1 cellular context compared by ENCODE assay signal in the genomic region with DNA sequence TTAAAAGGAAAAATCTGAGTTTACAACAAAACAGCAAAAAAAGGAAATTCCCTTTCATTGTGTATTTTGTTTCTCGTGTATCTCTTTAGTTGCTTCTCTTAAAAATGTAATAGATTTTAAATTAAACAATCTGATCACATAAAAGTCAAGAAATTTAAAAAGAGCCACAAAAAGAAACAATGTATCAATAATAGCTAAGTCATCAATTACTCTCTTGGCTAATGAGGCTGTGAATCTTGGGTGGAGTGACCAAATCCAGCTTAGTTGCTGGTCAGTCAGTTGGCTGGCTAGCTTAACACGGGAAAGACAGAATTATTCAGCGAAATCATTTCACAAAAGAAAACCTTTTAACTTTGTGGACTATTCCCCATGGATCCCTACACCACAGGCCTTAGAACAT.
TF ChIP-seq lines count a peak whose summit lies in the region.

No MANE protein-coding gene starts in this region.

TF ChIP-seq in GM12878, 131 proteins besides CTCF, POLR2A, EP300 and RAD21:
- TF ChIP-seq, protein P1, sequence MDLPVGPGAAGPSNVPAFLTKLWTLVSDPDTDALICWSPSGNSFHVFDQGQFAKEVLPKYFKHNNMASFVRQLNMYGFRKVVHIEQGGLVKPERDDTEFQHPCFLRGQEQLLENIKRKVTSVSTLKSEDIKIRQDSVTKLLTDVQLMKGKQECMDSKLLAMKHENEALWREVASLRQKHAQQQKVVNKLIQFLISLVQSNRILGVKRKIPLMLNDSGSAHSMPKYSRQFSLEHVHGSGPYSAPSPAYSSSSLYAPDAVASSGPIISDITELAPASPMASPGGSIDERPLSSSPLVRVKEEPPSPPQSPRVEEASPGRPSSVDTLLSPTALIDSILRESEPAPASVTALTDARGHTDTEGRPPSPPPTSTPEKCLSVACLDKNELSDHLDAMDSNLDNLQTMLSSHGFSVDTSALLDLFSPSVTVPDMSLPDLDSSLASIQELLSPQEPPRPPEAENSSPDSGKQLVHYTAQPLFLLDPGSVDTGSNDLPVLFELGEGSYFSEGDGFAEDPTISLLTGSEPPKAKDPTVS (IDR thresholded peaks at IDR 0.05; ENCODE audit: low read depth, low read length): no peak
- no peak for TF ChIP-seq ZNF622 (IDR thresholded peaks at IDR 0.05)
- TF ChIP-seq MXI1 (IDR thresholded peaks at IDR 0.05; ENCODE audit: low read depth, low read length): no peak
- no peak for TF ChIP-seq CHD2 (IDR thresholded peaks at IDR 0.05; ENCODE audit: borderline replicate concordance, low read depth, low read length)
- TF ChIP-seq, protein P2, sequence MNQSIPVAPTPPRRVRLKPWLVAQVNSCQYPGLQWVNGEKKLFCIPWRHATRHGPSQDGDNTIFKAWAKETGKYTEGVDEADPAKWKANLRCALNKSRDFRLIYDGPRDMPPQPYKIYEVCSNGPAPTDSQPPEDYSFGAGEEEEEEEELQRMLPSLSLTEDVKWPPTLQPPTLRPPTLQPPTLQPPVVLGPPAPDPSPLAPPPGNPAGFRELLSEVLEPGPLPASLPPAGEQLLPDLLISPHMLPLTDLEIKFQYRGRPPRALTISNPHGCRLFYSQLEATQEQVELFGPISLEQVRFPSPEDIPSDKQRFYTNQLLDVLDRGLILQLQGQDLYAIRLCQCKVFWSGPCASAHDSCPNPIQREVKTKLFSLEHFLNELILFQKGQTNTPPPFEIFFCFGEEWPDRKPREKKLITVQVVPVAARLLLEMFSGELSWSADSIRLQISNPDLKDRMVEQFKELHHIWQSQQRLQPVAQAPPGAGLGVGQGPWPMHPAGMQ (IDR thresholded peaks at IDR 0.05; ENCODE audit: borderline replicate concordance): no peak
- TF ChIP-seq ZNF217 (IDR thresholded peaks at IDR 0.05): no peak
- TF ChIP-seq RBBP5 (conservative IDR thresholded peaks at IDR 0.05): no peak
- TF ChIP-seq CEBPZ (IDR thresholded peaks at IDR 0.05; ENCODE audit: low read depth, low read length): no peak
- TF ChIP-seq KAT2A (conservative IDR thresholded peaks at IDR 0.05; ENCODE audit: control insufficient read depth, low read depth, low read length): no peak
- no peak for TF ChIP-seq NKRF (conservative IDR thresholded peaks at IDR 0.05)
- TF ChIP-seq NR2C1 (IDR thresholded peaks at IDR 0.05): no peak
- no peak for TF ChIP-seq ETV6 (conservative IDR thresholded peaks at IDR 0.05 in 1 of 2, IDR thresholded peaks at IDR 0.05 in 1 of 2; ENCODE audit: borderline replicate concordance in 1 of 2, low read depth in 1 of 2)
- no peak for TF ChIP-seq ZZZ3 (IDR thresholded peaks at IDR 0.05; ENCODE audit: control insufficient read depth, insufficient read length, low read depth)
- TF ChIP-seq, protein P3, sequence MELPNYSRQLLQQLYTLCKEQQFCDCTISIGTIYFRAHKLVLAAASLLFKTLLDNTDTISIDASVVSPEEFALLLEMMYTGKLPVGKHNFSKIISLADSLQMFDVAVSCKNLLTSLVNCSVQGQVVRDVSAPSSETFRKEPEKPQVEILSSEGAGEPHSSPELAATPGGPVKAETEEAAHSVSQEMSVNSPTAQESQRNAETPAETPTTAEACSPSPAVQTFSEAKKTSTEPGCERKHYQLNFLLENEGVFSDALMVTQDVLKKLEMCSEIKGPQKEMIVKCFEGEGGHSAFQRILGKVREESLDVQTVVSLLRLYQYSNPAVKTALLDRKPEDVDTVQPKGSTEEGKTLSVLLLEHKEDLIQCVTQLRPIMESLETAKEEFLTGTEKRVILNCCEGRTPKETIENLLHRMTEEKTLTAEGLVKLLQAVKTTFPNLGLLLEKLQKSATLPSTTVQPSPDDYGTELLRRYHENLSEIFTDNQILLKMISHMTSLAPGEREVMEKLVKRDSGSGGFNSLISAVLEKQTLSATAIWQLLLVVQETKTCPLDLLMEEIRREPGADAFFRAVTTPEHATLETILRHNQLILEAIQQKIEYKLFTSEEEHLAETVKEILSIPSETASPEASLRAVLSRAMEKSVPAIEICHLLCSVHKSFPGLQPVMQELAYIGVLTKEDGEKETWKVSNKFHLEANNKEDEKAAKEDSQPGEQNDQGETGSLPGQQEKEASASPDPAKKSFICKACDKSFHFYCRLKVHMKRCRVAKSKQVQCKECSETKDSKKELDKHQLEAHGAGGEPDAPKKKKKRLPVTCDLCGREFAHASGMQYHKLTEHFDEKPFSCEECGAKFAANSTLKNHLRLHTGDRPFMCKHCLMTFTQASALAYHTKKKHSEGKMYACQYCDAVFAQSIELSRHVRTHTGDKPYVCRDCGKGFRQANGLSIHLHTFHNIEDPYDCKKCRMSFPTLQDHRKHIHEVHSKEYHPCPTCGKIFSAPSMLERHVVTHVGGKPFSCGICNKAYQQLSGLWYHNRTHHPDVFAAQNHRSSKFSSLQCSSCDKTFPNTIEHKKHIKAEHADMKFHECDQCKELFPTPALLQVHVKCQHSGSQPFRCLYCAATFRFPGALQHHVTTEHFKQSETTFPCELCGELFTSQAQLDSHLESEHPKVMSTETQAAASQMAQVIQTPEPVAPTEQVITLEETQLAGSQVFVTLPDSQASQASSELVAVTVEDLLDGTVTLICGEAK (IDR thresholded peaks at IDR 0.05; ENCODE audit: borderline replicate concordance): no peak
- TF ChIP-seq CHD1 (IDR thresholded peaks at IDR 0.05; ENCODE audit: low read depth, low read length): no peak
- TF ChIP-seq ASH2L (IDR thresholded peaks at IDR 0.05; ENCODE audit: borderline replicate concordance, low read depth): no peak
- TF ChIP-seq MEF2B (IDR thresholded peaks at IDR 0.05; ENCODE audit: partially characterized antibody, poor library complexity, severe bottlenecking): no peak
- TF ChIP-seq TAF1 (IDR thresholded peaks at IDR 0.05; ENCODE audit: borderline replicate concordance, low read depth, low read length): no peak
- no peak for TF ChIP-seq LARP7 (IDR thresholded peaks at IDR 0.05)
- TF ChIP-seq JUND (IDR thresholded peaks at IDR 0.05; ENCODE audit: low read depth, low read length): no peak
